30 cellular contexts compared by ENCODE assay signal in the genomic region with DNA sequence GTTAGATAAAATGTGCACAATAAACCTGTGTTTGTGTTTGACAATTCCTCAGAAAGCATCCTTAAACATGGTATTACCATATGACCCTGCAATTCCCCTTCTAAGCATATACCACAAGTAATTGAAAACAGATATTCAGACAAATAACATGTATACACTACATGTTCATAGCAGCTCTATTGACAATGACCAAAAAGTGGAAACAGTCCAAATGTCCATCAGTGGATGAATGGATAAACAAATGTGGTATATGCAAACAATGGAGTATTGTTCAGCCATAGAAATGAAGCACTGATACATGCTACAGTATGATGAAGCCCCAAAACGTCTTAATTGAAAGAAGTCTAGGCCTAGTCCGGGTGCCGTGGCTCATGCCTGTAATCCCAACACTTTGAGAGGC.
"Had no signal": no experiment of that assay in that cellular context is flagged by ENCODE, and none has a peak within 500 bp of the region (broad histone marks: within the 10 kb centered on the region; RNA-seq: fewer than 3 reads in every experiment).

No MANE protein-coding gene starts in this region.

- H3K27me3 Mint-ChIP-seq: activated B cell treated with CpG ODN at 0.5 μM for 24 hours; activated naive CD4-positive, alpha-beta T cell treated with anti-CD3 and anti-CD28 coated beads, Interleukin-2, amount 10 ng/mL, durations not matched to agents 7 days and 5 days had no signal

- H3K36me3 Mint-ChIP-seq: activated CD4-positive, alpha-beta memory T cell treated with anti-CD3 and anti-CD28 coated beads for 36 hours; activated naive CD4-positive, alpha-beta T cell treated with anti-CD3 and anti-CD28 coated beads, Interleukin-2, amount 10 ng/mL, durations not matched to agents 7 days and 5 days; activated naive CD4-positive, alpha-beta T cell treated with anti-CD3 and anti-CD28 coated beads, Interleukin-2, amount 50 U/mL, for 72 hours; activated naive CD8-positive, alpha-beta T cell treated with anti-CD3 and anti-CD28 coated beads, Interleukin-2, amount 10 ng/mL, durations not matched to agents 7 days and 5 days; brain had no signal

- H3K9me3 Mint-ChIP-seq: activated B cell treated with CpG ODN at 0.5 μM for 24 hours; activated CD4-positive, alpha-beta memory T cell treated with anti-CD3 and anti-CD28 coated beads for 36 hours; activated naive CD4-positive, alpha-beta T cell treated with anti-CD3 and anti-CD28 coated beads, Interleukin-2, amount 10 ng/mL, durations not matched to agents 7 days and 5 days; activated naive CD8-positive, alpha-beta T cell treated with anti-CD3 and anti-CD28 coated beads, Interleukin-2, amount 10 ng/mL, durations not matched to agents 7 days and 5 days; activated T-cell treated with anti-CD3 and anti-CD28 coated beads, Interleukin-2, amount 50 U/mL, for 24 hours; brain; dendritic cell treated with granulocyte-macrophage colony-stimulating factor and Interleukin-4, amounts not matched to agents 40 ng/mL and 50 ng/mL, for 4 days; endodermal cell; T-helper 2 cell treated with Interferon-gamma antibody and Interleukin-4, amounts not matched to agents 5 μg/mL and 100 μg/mL, for 36 hours had no signal

- H3K27ac Mint-ChIP-seq: activated B cell treated with CpG ODN at 0.5 μM for 24 hours; activated CD4-positive, alpha-beta memory T cell treated with anti-CD3 and anti-CD28 coated beads for 36 hours; activated CD4-positive, alpha-beta T cell treated with anti-CD3 and anti-CD28 coated beads, Interleukin-2, amount 10 ng/mL, durations not matched to agents 24 days and 14 days; activated naive CD4-positive, alpha-beta T cell treated with anti-CD3 and anti-CD28 coated beads, Interleukin-2, amount 10 ng/mL, durations not matched to agents 7 days and 5 days; activated naive CD4-positive, alpha-beta T cell treated with anti-CD3 and anti-CD28 coated beads, Interleukin-2, amount 50 U/mL, for 72 hours; activated naive CD8-positive, alpha-beta T cell treated with anti-CD3 and anti-CD28 coated beads, Interleukin-2, amount 10 ng/mL, durations not matched to agents 7 days and 5 days; activated T-cell treated with anti-CD3 and anti-CD28 coated beads, Interleukin-2, amount 50 U/mL, for 24 hours; activated T-cell treated with anti-CD3 and anti-CD28 coated beads, Interleukin-2, amount 50 U/mL, for 72 hours; brain; dendritic cell treated with granulocyte-macrophage colony-stimulating factor and Interleukin-4, amounts not matched to agents 40 ng/mL and 50 ng/mL, for 4 days; endodermal cell; T-helper 17 cell; T-helper 2 cell treated with Interferon-gamma antibody and Interleukin-4, amounts not matched to agents 5 μg/mL and 100 μg/mL, for 36 hours had no signal

- H3K4me1 Mint-ChIP-seq: activated B cell treated with CpG ODN at 0.5 μM for 24 hours; activated CD4-positive, alpha-beta T cell treated with anti-CD3 and anti-CD28 coated beads, Interleukin-2, amount 10 ng/mL, durations not matched to agents 24 days and 14 days; activated naive CD4-positive, alpha-beta T cell treated with anti-CD3 and anti-CD28 coated beads, Interleukin-2, amount 10 ng/mL, durations not matched to agents 7 days and 5 days; activated naive CD8-positive, alpha-beta T cell treated with anti-CD3 and anti-CD28 coated beads, Interleukin-2, amount 10 ng/mL, durations not matched to agents 7 days and 5 days; brain; endodermal cell; T-helper 17 cell had no signal

- ATAC-seq: activated CD4-positive, CD25-positive, alpha-beta regulatory T cell treated with anti-CD3 and anti-CD28 coated beads, Interleukin-2, amount 50 U/mL, for 24 hours; activated naive CD4-positive, alpha-beta T cell treated with anti-CD3 and anti-CD28 coated beads, Interleukin-2, amount 50 U/mL, for 72 hours; activated T-cell treated with anti-CD3 and anti-CD28 coated beads, Interleukin-2, amount 50 U/mL, for 72 hours; esophagus mucosa; foreskin keratinocyte; heart left ventricle; T-helper 17 cell had no signal

- DNase-seq: activated B cell treated with CpG ODN at 0.5 μM for 24 hours; activated CD4-positive, alpha-beta memory T cell treated with anti-CD3 and anti-CD28 coated beads for 36 hours; activated CD4-positive, alpha-beta T cell treated with anti-CD3 and anti-CD28 coated beads, Interleukin-2, amount 10 ng/mL, durations not matched to agents 24 days and 14 days; activated CD8-positive, alpha-beta memory T cell treated with anti-CD3 and anti-CD28 coated beads, Interleukin-2, amount 50 U/mL, for 48 hours; activated gamma-delta T cell; activated naive CD4-positive, alpha-beta T cell; activated naive CD4-positive, alpha-beta T cell treated with anti-CD3 and anti-CD28 coated beads, Interleukin-2, amount 10 ng/mL, durations not matched to agents 7 days and 5 days; activated naive CD8-positive, alpha-beta T cell treated with anti-CD3 and anti-CD28 coated beads, Interleukin-2, amount 10 ng/mL, durations not matched to agents 7 days and 5 days; activated T-cell treated with anti-CD3 and anti-CD28 coated beads for 4 hours; activated T-cell treated with anti-CD3 and anti-CD28 coated beads, Interleukin-2, amount 50 U/mL, for 24 hours; activated T-cell treated with anti-CD3 and anti-CD28 coated beads, Interleukin-2, amount 50 U/mL, for 72 hours; central memory CD4-positive, alpha-beta T cell; cerebellar nuclear complex; dorsolateral prefrontal cortex; effector memory CD4-positive, alpha-beta T cell; endodermal cell; foreskin keratinocyte; glutamatergic neuron; heart left ventricle; SW 1271; T-helper 1 cell; T-helper 17 cell; T1000; WERI-Rb-1 had no signal

- H3K4me3 Mint-ChIP-seq: activated B cell treated with CpG ODN at 0.5 μM for 24 hours; activated CD4-positive, alpha-beta memory T cell treated with anti-CD3 and anti-CD28 coated beads for 36 hours; activated CD4-positive, alpha-beta T cell treated with anti-CD3 and anti-CD28 coated beads, Interleukin-2, amount 10 ng/mL, durations not matched to agents 24 days and 14 days; activated naive CD4-positive, alpha-beta T cell treated with anti-CD3 and anti-CD28 coated beads, Interleukin-2, amount 10 ng/mL, durations not matched to agents 7 days and 5 days; activated naive CD8-positive, alpha-beta T cell treated with anti-CD3 and anti-CD28 coated beads, Interleukin-2, amount 10 ng/mL, durations not matched to agents 7 days and 5 days; activated T-cell treated with anti-CD3 and anti-CD28 coated beads, Interleukin-2, amount 50 U/mL, for 24 hours; activated T-cell treated with anti-CD3 and anti-CD28 coated beads, Interleukin-2, amount 50 U/mL, for 72 hours; brain; dendritic cell treated with granulocyte-macrophage colony-stimulating factor and Interleukin-4, amounts not matched to agents 40 ng/mL and 50 ng/mL, for 4 days; endodermal cell; T-helper 17 cell; T-helper 2 cell treated with Interferon-gamma antibody and Interleukin-4, amounts not matched to agents 5 μg/mL and 100 μg/mL, for 36 hours had no signal
